9 cellular contexts compared by ENCODE assay signal in the genomic region with DNA sequence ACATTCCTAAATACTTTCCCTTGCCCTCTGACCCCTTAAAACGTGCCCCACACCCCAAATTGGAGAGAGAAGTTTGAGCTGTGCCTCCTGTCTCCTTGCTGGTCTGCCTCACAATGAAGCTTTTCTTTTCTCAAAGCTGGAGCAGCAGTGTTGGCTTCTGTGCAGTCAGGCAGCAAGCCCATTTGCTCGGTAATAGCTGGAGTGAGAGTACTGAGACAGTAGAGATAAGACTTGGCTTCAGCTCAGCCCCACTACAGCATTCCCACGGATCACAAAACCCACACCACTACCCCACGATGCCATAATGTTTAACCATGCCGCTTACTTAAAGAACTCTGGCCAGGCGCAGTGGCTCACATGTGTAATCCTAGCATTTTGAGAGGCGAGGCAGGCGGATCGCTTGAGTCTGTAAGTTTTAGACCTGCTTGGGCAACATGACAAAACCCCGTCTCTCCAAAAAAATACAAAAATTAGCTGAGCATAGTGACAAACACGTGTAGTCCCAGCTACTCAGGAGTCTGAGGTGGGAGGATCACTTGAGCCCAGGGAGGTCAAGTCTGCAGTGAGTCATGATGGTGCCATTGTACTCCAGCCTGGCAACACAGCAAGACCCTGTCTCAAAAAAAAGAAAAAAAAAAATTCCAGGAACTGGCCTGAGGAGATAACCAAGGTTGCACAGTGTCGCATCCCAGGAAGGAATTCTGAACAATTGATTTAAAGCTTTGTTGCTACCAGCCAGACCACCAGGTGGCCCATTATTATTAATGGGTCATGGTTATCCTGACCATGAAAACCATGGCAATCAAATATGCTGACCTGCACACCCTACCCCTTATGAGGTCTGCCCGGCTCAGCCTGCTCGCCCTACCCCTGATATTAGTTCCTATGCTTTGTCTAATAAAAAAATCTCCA.
DNase-seq lines count a peak whose midpoint lies in the region; ATAC-seq, FAIRE-seq and TF ChIP-seq lines count a peak whose summit lies in the region.
"Had no signal": no experiment of that assay in that cellular context is flagged by ENCODE, and none has a peak within 500 bp of the region (broad histone marks: within the 10 kb centered on the region; RNA-seq: fewer than 3 reads in every experiment).

No MANE protein-coding gene starts in this region.

- no peaks in the 10 kb centered on the region for H3K79me2 ChIP-seq in astrocyte (ENCODE audit: insufficient read depth, low read length)

- peaks cover 2% of the 10 kb centered on the region for H3K27me3 ChIP-seq in astrocyte (ENCODE audit: insufficient read depth, low read length)

- H2AFZ ChIP-seq in astrocyte (ENCODE audit: low read depth, low read length): no peak overlapping the region

- no peaks in the 10 kb centered on the region for H3K27me3 Mint-ChIP-seq in activated T-cell treated with anti-CD3 and anti-CD28 coated beads, Interleukin-2, amount 50 U/mL, for 24 hours
- H3K27me3 Mint-ChIP-seq in activated T-cell treated with anti-CD3 and anti-CD28 coated beads, Interleukin-2, amount 50 U/mL, for 4 hours (ENCODE audit: low read depth): no peaks in the 10 kb centered on the region
- peaks cover 12% of the 10 kb centered on the region for H3K27me3 Mint-ChIP-seq in astrocyte (ENCODE audit: low read depth, unreplicated experiment)

- ATAC-seq in activated T-cell treated with anti-CD3 and anti-CD28 coated beads, Interleukin-2, amount 50 U/mL, for 4 hours: no peak
- no peak for ATAC-seq in HG03039 (IDR thresholded peaks at IDR 0.05; ENCODE audit: unreplicated experiment)

- H3K36me3 Mint-ChIP-seq in activated T-cell treated with anti-CD3 and anti-CD28 coated beads, Interleukin-2, amount 50 U/mL, for 24 hours (ENCODE audit: low read depth): no peaks in the 10 kb centered on the region
- no peaks in the 10 kb centered on the region for H3K36me3 Mint-ChIP-seq in activated T-cell treated with anti-CD3 and anti-CD28 coated beads, Interleukin-2, amount 50 U/mL, for 4 hours (ENCODE audit: insufficient read depth)
- H3K36me3 Mint-ChIP-seq in astrocyte (ENCODE audit: low read depth, unreplicated experiment): no peaks in the 10 kb centered on the region
- H3K36me3 Mint-ChIP-seq: CD14-positive monocyte had no signal

- no peak overlapping the region for H3K4me3 Mint-ChIP-seq in activated T-cell treated with anti-CD3 and anti-CD28 coated beads, Interleukin-2, amount 50 U/mL, for 24 hours
- H3K4me3 Mint-ChIP-seq in activated T-cell treated with anti-CD3 and anti-CD28 coated beads, Interleukin-2, amount 50 U/mL, for 4 hours: no peak overlapping the region
- H3K4me3 Mint-ChIP-seq in astrocyte (ENCODE audit: unreplicated experiment): no peak overlapping the region

- no peaks in the 10 kb centered on the region for H3K36me3 ChIP-seq in astrocyte (ENCODE audit: insufficient read depth, low read length)

- FAIRE-seq in astrocyte (lab: Jason Lieb, UNC): no peak

- no peak overlapping the region for H3K4me3 ChIP-seq in astrocyte (ENCODE audit: insufficient read depth, low read depth, low read length)

- H3K4me2 ChIP-seq in astrocyte (ENCODE audit: low read length): peak overlapping the region; percentile 29

- H3K4me1 ChIP-seq in astrocyte (ENCODE audit: insufficient read depth, low read length): peaks cover 17% of the 10 kb centered on the region

- H4K20me1 ChIP-seq in astrocyte (ENCODE audit: insufficient read depth, low read length): no peaks in the 10 kb centered on the region

- peaks cover 34% of the 10 kb centered on the region for H3K4me1 Mint-ChIP-seq in activated T-cell treated with anti-CD3 and anti-CD28 coated beads, Interleukin-2, amount 50 U/mL, for 24 hours (ENCODE audit: low read depth)
- H3K4me1 Mint-ChIP-seq in activated T-cell treated with anti-CD3 and anti-CD28 coated beads, Interleukin-2, amount 50 U/mL, for 4 hours (ENCODE audit: low read depth): peaks cover 35% of the 10 kb centered on the region
- H3K4me1 Mint-ChIP-seq in astrocyte (ENCODE audit: low read depth, unreplicated experiment): peaks cover 8% of the 10 kb centered on the region

- H3K9me3 ChIP-seq in astrocyte (ENCODE audit: insufficient read depth, low read depth, low read length): no peaks in the 10 kb centered on the region

- DNase-seq in activated T-cell treated with anti-CD3 and anti-CD28 coated beads, Interleukin-2, amount 50 U/mL, for 24 hours: no peak
- DNase-seq in activated T-cell treated with anti-CD3 and anti-CD28 coated beads, Interleukin-2, amount 50 U/mL, for 4 hours: no peak
- DNase-seq in astrocyte (ENCODE audit: low read depth): peak; percentile 79
- peak; percentile 79 for DNase-seq in kidney tubule cell (ENCODE audit: low spot score)
- peak; percentile 55 for DNase-seq in ureter (ENCODE audit: low spot score)
- no peak for DNase-seq in NCI-H345 (lab: John Stamatoyannopoulos, UW)
- DNase-seq in DMS153 treated with DMSO at 0.1 percent for 48 hours (lab: John Stamatoyannopoulos, UW; ENCODE audit: unreplicated experiment): no peak

- no peak for TF ChIP-seq CTCF in astrocyte (IDR thresholded peaks at IDR 0.05; ENCODE audit: insufficient read depth, low read depth, low read length)

- peak overlapping the region; percentile 35 for H3K27ac Mint-ChIP-seq in activated T-cell treated with anti-CD3 and anti-CD28 coated beads, Interleukin-2, amount 50 U/mL, for 24 hours
- H3K27ac Mint-ChIP-seq in astrocyte (ENCODE audit: unreplicated experiment): peak overlapping the region; percentile 36

- no peak overlapping the region for H3K9ac ChIP-seq in astrocyte (ENCODE audit: low read length)

- H3K27ac ChIP-seq in astrocyte (ENCODE audit: low read depth, low read length): no peak overlapping the region

- H3K9me3 Mint-ChIP-seq in activated T-cell treated with anti-CD3 and anti-CD28 coated beads, Interleukin-2, amount 50 U/mL, for 24 hours: no peaks in the 10 kb centered on the region
- H3K9me3 Mint-ChIP-seq in activated T-cell treated with anti-CD3 and anti-CD28 coated beads, Interleukin-2, amount 50 U/mL, for 4 hours: no peaks in the 10 kb centered on the region
- H3K9me3 Mint-ChIP-seq in astrocyte (ENCODE audit: unreplicated experiment): peaks cover 3% of the 10 kb centered on the region

Comparison
In these comparisons a context has a peak if more than half of its experiments do, and no peak if none do; other contexts are left out.
1. DNase-seq: peak in astrocyte (single experiment), kidney tubule cell (single experiment) and ureter (single experiment); none in activated T-cell treated with anti-CD3 and anti-CD28 coated beads, Interleukin-2, amount 50 U/mL, for 24 hours (single experiment), activated T-cell treated with anti-CD3 and anti-CD28 coated beads, Interleukin-2, amount 50 U/mL, for 4 hours (single experiment), NCI-H345 (single experiment) and DMS153 treated with DMSO at 0.1 percent for 48 hours (single experiment).